Comparison of ENCODE assay signal across 14 cellular contexts in genomic region chr1:217393901-217394300, GRCh38.
A peak's percentile ranks its signal among the peaks of the same experiment; 100 is the strongest.
DNase-seq lines count a peak whose midpoint lies in the region; ATAC-seq and TF ChIP-seq lines count a peak whose summit lies in the region.
"Had no signal": no experiment of that assay in that cellular context is flagged by ENCODE, and none has a peak within 500 bp of the region (broad histone marks: within the 10 kb centered on the region; RNA-seq: fewer than 3 reads in every experiment).

No MANE protein-coding gene starts in this region.

- ATAC-seq in GM18909 (IDR thresholded peaks at IDR 0.05; ENCODE audit: poor library complexity, unreplicated experiment) (no peak), GM21576 (IDR thresholded peaks at IDR 0.05; ENCODE audit: unreplicated experiment) (no peak), HG03108 (IDR thresholded peaks at IDR 0.05; ENCODE audit: unreplicated experiment) (no peak)

- H3K27ac ChIP-seq in brain microvascular endothelial cell: no peak overlapping the region
- H3K27ac ChIP-seq: A549, sigmoid colon, thoracic aorta had no signal

- H3K4me3 ChIP-seq in brain microvascular endothelial cell (ENCODE audit: low read depth, low read length): no peak overlapping the region
- H3K4me3 ChIP-seq: A549, sigmoid colon, thoracic aorta had no signal

- no peaks in the 10 kb centered on the region for H3K36me3 ChIP-seq in brain microvascular endothelial cell (replicated peaks)
- H3K36me3 ChIP-seq: sigmoid colon, thoracic aorta had no signal

- TF ChIP-seq CTCF in brain microvascular endothelial cell (IDR thresholded peaks at IDR 0.05; ENCODE audit: low read depth, low read length, missing control alignments): peak; percentile 31

- in situ Hi-C loops in brain microvascular endothelial cell (cut with HindIII; ENCODE audit: low pct_ligation_motif_present, low sequenced_read_pairs): no loop called here

- DNase-seq in NCI-H1105 treated with DMSO at 0.1 percent for 48 hours (lab: John Stamatoyannopoulos, UW) (peak; percentile 2), NCI-H1105 (lab: John Stamatoyannopoulos, UW) (no peak), HuH-7 (ENCODE audit: low spot score) (peak; percentile 28), brain microvascular endothelial cell (no peak), midbrain (lab: John Stamatoyannopoulos, UW) (peak; percentile 12)
- DNase-seq: activated CD8-positive, alpha-beta memory T cell treated with anti-CD3 and anti-CD28 coated beads, Interleukin-2, amount 50 U/mL, for 4 hours; DMS79 treated with DMSO at 0.1 percent for 48 hours; NCI-H1436 treated with DMSO at 0.1 percent for 48 hours; sigmoid colon had no signal

- H3K27me3 ChIP-seq in brain microvascular endothelial cell (replicated peaks): no peaks in the 10 kb centered on the region
- H3K27me3 ChIP-seq: sigmoid colon had no signal

Comparison
In these comparisons a context has a peak if more than half of its experiments do, and no peak if none do; other contexts are left out.
1. DNase-seq: peak in NCI-H1105 treated with DMSO at 0.1 percent for 48 hours (single experiment), HuH-7 (single experiment) and midbrain (single experiment); none in NCI-H1105 (single experiment) and brain microvascular endothelial cell (single experiment).